In genomic region chr17:79986441-79987186, GRCh38 we compare ENCODE assay signal across 13 cellular contexts. TPM values are rescaled to one million over a fixed set of nuclear protein-coding genes. Genes with fewer than 3 reads are reported as not detected.
A peak's percentile ranks its signal among the peaks of the same experiment; 100 is the strongest.
DNase-seq lines count a peak whose midpoint lies in the region; ATAC-seq, FAIRE-seq and TF ChIP-seq lines count a peak whose summit lies in the region.
"Had no signal": no experiment of that assay in that cellular context is flagged by ENCODE, and none has a peak within 500 bp of the region (broad histone marks: within the 10 kb centered on the region; RNA-seq: fewer than 3 reads in every experiment).

No MANE protein-coding gene starts in this region.

- intact Hi-C loops in OCI-LY7 (cut with micrococcal nuclease; ENCODE audit: unreplicated experiment) = no loop called here

- 32 to 47% (median 45%) methylated on average over 27 of the region's 27 CpGs for WGBS in small intestine, 3 donors

- peaks cover 35% of the 10 kb centered on the region for H3K4me1 ChIP-seq in NT2/D1 (ENCODE audit: insufficient read depth, insufficient read length)
- H3K4me1 ChIP-seq in small intestine (ENCODE audit: control insufficient read depth in 2 of 2, insufficient read depth in 1 of 2, low read depth in 1 of 2, low read length in 1 of 2) = peaks cover 5 to 10% of the 10 kb centered on the region in 2 donors
- no peaks in the 10 kb centered on the region for H3K4me1 ChIP-seq in OCI-LY7 (ENCODE audit: insufficient read depth, low read length, poor library complexity, severe bottlenecking)

- no peak for FAIRE-seq in small intestine (lab: Jason Lieb, UNC)
- FAIRE-seq: GM12878 had no signal

- CTCF ChIA-PET in OCI-LY7 (lab: Charles Lee; ENCODE audit: unreplicated experiment) = no interaction called here

- H3K27me3 ChIP-seq in NT2/D1 (ENCODE audit: insufficient read depth, insufficient read length) (no peaks in the 10 kb centered on the region), brain microvascular endothelial cell (replicated peaks) (no peaks in the 10 kb centered on the region), small intestine (ENCODE audit: control insufficient read depth in 2 of 2, insufficient read depth in 2 of 2, low read length in 2 of 2) (no peaks in the 10 kb centered on the region)

- H3K9ac ChIP-seq in NT2/D1 (ENCODE audit: insufficient read length, low read depth) = peak overlapping the region; percentile 36

- no peak overlapping the region for H3K4me3 ChIP-seq in NT2/D1 (ENCODE audit: insufficient read length, low read depth)
- no peak overlapping the region for H3K4me3 ChIP-seq in brain microvascular endothelial cell (ENCODE audit: low read depth, low read length)
- no peak overlapping the region for H3K4me3 ChIP-seq in small intestine (ENCODE audit: low read depth in 1 of 2, low read length in 2 of 2)
- H3K4me3 ChIP-seq in OCI-LY7 (ENCODE audit: low read depth, low read length, poor library complexity, severe bottlenecking) = no peak overlapping the region
- H3K4me3 ChIP-seq: GM12878 had no signal

- POLR2A ChIA-PET in OCI-LY7 (lab: Charles Lee) = no interaction called here

- no peak overlapping the region for H2AFZ ChIP-seq in OCI-LY7 (ENCODE audit: low read length)

- no peaks in the 10 kb centered on the region for H3K79me2 ChIP-seq in OCI-LY7 (ENCODE audit: insufficient read depth, low read depth, low read length)

- H4K20me1 ChIP-seq in OCI-LY7 (ENCODE audit: insufficient read depth, low read length) = no peaks in the 10 kb centered on the region

- H3K27ac ChIP-seq in brain microvascular endothelial cell (no peak overlapping the region), small intestine (ENCODE audit: low read depth in 1 of 2, low read length in 1 of 2) (peak overlapping the region in 1 of 2 donors; percentile 63), OCI-LY7 (ENCODE audit: low read depth, low read length, poor library complexity, severe bottlenecking) (no peak overlapping the region)

- in situ Hi-C loops in brain microvascular endothelial cell (cut with HindIII; ENCODE audit: low pct_ligation_motif_present, low sequenced_read_pairs) = loop anchor here (25.0 kb wide), 1 partner anchor 199 kb away; the partner anchor contains the start of genes CBX2 and CBX8

- H3K36me3 ChIP-seq in NT2/D1 (ENCODE audit: insufficient read depth, insufficient read length, low read length) (peaks cover 14% of the 10 kb centered on the region), brain microvascular endothelial cell (replicated peaks) (no peaks in the 10 kb centered on the region), small intestine (ENCODE audit: control insufficient read depth in 2 of 2, insufficient read depth in 2 of 2, low read length in 2 of 2) (no peaks in the 10 kb centered on the region), OCI-LY7 (ENCODE audit: insufficient read depth, low read length) (no peaks in the 10 kb centered on the region)

- TF ChIP-seq CTCF in brain microvascular endothelial cell (IDR thresholded peaks at IDR 0.05; ENCODE audit: low read depth, low read length, missing control alignments) (peak; percentile 6), OCI-LY7 (conservative IDR thresholded peaks at IDR 0.05; ENCODE audit: low read length) (no peak)

- H3K9me2 ChIP-seq in OCI-LY7 (ENCODE audit: insufficient read depth, low read length) = no peaks in the 10 kb centered on the region

- no peak for DNase-seq in NT2/D1 (ENCODE audit: low read depth, low spot score)
- peak; percentile 54 for DNase-seq in brain microvascular endothelial cell
- DNase-seq in left lobe of liver (ENCODE audit: low spot score) = peak; percentile 87
- DNase-seq in smooth muscle cell of the brain vasculature (ENCODE audit: low read depth, low spot score) = peak; percentile 50
- DNase-seq in small intestine = no peak
- DNase-seq in OCI-LY7 (ENCODE audit: low spot score) = no peak
- DNase-seq: activated CD4-positive, CD25-positive, alpha-beta regulatory T cell; CD4-positive, alpha-beta T cell; NCI-H1092; NCI-H2227 treated with DMSO at 0.1 percent for 48 hours had no signal

- H3K4me2 ChIP-seq in OCI-LY7 (ENCODE audit: low read length) = no peak overlapping the region

- H3K9me3 ChIP-seq in NT2/D1 (ENCODE audit: insufficient read depth, low read length) (no peaks in the 10 kb centered on the region), small intestine (ENCODE audit: control insufficient read depth, low read depth) (no peaks in the 10 kb centered on the region), OCI-LY7 (ENCODE audit: low read length) (no peaks in the 10 kb centered on the region)

- BruUV-seq in OCI-LY7 (replicated peaks; lab: Mats Ljungman, UMichigan) = no TSS peak

- ATAC-seq in left lobe of liver (peak; percentile 40), GM18867 (IDR thresholded peaks at IDR 0.05; ENCODE audit: unreplicated experiment) (no peak)
- ATAC-seq: activated naive CD4-positive, alpha-beta T cell treated with anti-CD3 and anti-CD28 coated beads, Interleukin-2, amount 50 U/mL, for 72 hours; GM12878 had no signal

RNA-seq across cellular contexts. Expression of gene TBC1D16, which starts 49.1 kb away (rescaled TPM):
- total RNA-seq in left lobe of liver = 16.4 TPM
- polyA plus RNA-seq in small intestine = 10 to 100 TPM in 1 of 3 donors, 1 to 10 TPM in 2; 1.6 to 27.1 (median 3.2) TPM
- total RNA-seq in OCI-LY7 (2014; rRNA removed; shearing (Covaris generic)) = 0.38 and 0.41 TPM in 2 replicates
- total RNA-seq in OCI-LY7 (2022) = 0.63 and 0.74 TPM in 2 replicates

RNA-seq across cellular contexts. Expression of gene CCDC40, which starts 49.8 kb away (rescaled TPM):
- total RNA-seq in left lobe of liver (6.8 TPM), OCI-LY7 (2022) (not detected in 2 replicates)
- polyA plus RNA-seq in small intestine = 1 to 10 TPM in 1 of 3 donors, under 1 TPM in 2; 0.45 to 1.2 (median 0.81) TPM
- not detected in 2 replicates for total RNA-seq in OCI-LY7 (2014; rRNA removed; shearing (Covaris generic))

Comparison
In these comparisons a context has a peak if more than half of its experiments do, and no peak if none do; other contexts are left out.
1. DNase-seq: peak in brain microvascular endothelial cell (single experiment), left lobe of liver (single experiment) and smooth muscle cell of the brain vasculature (single experiment); none in NT2/D1 (single experiment), small intestine (single experiment) and OCI-LY7 (single experiment).
2. RNA of gene TBC1D16, which starts 49.1 kb away (total RNA-seq): 16.4 TPM in left lobe of liver (single experiment); 0.38 to 0.74 TPM in OCI-LY7; every median in the first group is over 10 times any median in the second.